Comparison of ENCODE assay signal across 10 cellular contexts in the genomic region with DNA sequence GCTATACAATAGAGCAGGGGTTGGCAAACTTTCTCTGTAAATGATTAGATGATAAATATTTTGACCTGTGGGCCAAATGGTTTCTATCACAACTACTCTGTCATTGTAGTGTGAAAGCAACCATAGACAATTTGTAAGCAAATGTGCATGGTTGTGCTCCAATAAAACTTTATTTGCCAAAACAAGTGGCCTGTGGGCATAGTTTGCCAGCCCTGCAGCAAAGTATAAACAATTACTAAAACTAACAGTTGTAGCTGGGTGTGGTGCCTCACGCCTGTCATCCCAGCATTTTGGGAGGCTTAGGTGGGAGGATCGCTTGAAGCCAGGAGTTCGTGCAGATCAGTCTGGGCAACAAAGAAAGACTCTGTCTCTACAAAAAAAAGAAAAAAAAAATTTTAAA.
"Had no signal": no experiment of that assay in that cellular context is flagged by ENCODE, and none has a peak within 500 bp of the region (broad histone marks: within the 10 kb centered on the region; RNA-seq: fewer than 3 reads in every experiment).

No MANE protein-coding gene starts in this region.

- H3K4me3 Mint-ChIP-seq: HFFc6, IgD-negative memory B cell had no signal

- H3K27ac ChIP-seq: GM23248, HL-60 had no signal

- H3K4me3 ChIP-seq: GM23248, HAP-1 had no signal

- DNase-seq: GM23248, GOT3, H7, HFFc6, KG1 had no signal

- H3K9me3 Mint-ChIP-seq: HFFc6, IgD-negative memory B cell had no signal

- H3K27ac Mint-ChIP-seq: HFFc6 had no signal

- FAIRE-seq: HepG2 had no signal

- H3K9me3 ChIP-seq: HAP-1 had no signal

- H3K9ac ChIP-seq: GM23248 had no signal

- ATAC-seq: HCT116, HepG2 had no signal

- H3K27me3 Mint-ChIP-seq: IgD-negative memory B cell had no signal

- H2AFZ ChIP-seq: GM23248 had no signal
